Comparison of ENCODE assay signal across 1 cellular context in genomic region chr2:44944952-44945612, GRCh38.
TF ChIP-seq lines count a peak whose summit lies in the region.

No MANE protein-coding gene starts in this region.

TF ChIP-seq in K562, 482 proteins besides CTCF, POLR2A, EP300 and RAD21 (continued from another document):
- TF ChIP-seq, protein P1, sequence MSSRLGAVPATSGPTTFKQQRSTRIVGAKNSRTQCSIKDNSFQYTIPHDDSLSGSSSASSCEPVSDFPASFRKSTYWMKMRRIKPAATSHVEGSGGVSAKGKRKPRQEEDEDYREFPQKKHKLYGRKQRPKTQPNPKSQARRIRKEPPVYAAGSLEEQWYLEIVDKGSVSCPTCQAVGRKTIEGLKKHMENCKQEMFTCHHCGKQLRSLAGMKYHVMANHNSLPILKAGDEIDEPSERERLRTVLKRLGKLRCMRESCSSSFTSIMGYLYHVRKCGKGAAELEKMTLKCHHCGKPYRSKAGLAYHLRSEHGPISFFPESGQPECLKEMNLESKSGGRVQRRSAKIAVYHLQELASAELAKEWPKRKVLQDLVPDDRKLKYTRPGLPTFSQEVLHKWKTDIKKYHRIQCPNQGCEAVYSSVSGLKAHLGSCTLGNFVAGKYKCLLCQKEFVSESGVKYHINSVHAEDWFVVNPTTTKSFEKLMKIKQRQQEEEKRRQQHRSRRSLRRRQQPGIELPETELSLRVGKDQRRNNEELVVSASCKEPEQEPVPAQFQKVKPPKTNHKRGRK (tag; IDR thresholded peaks at IDR 0.05) = 0 out of 2 replicates have a peak, but pooled peaks have one; percentile 38
